Comparison of ENCODE assay signal across 8 cellular contexts in the genomic region with DNA sequence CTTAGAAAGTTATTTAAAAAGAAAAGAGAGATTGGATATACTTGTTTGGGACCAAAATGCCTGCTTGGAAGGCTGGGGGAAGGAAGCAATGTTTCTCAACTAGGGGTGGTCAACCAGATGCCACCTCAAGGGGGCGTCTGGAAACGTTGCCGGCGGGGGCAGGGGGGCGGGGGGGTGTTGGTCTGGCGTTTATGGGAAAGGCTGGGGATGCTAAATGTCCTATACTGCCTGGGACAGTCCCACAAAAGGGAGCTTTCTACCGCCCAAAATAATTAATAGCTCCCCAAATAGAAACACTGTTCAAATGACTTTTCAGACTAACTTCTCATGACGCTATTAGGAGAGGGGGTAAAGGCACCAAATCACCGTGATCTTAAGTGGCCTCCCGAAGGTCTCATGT. TPM values are rescaled to one million over a fixed set of nuclear protein-coding genes. Genes with fewer than 3 reads are reported as not detected.
A peak's percentile ranks its signal among the peaks of the same experiment; 100 is the strongest.
DNase-seq lines count a peak whose midpoint lies in the region; ATAC-seq and TF ChIP-seq lines count a peak whose summit lies in the region.

No MANE protein-coding gene starts in this region.

- intact Hi-C loops in colonic mucosa (cut with DNase I), result no loop called here

- peaks cover 15% of the 10 kb centered on the region for H3F3A ChIP-seq in MM.1S (ENCODE audit: insufficient read depth, low read length)

- H3K4me3 ChIP-seq in MM.1S (ENCODE audit: low read length) (no peak overlapping the region), colonic mucosa (no peak overlapping the region), retinal pigment epithelial cell (ENCODE audit: low read length) (no peak overlapping the region)

- peak overlapping the region; percentile 88; the same call in 1 of the 2 replicates for H3K4me2 ChIP-seq in MM.1S (ENCODE audit: low read depth, low read length)

- no peak for ATAC-seq in HG03432 (IDR thresholded peaks at IDR 0.05; ENCODE audit: unreplicated experiment)
- no peak for ATAC-seq in HG03175 (IDR thresholded peaks at IDR 0.05; ENCODE audit: unreplicated experiment)

- H3K27ac ChIP-seq in MM.1S (ENCODE audit: low read length) (no peak overlapping the region), colonic mucosa (no peak overlapping the region)

- H3K4me1 Mint-ChIP-seq in T-helper 1 cell treated with Interleukin-12 subunit alpha and Interleukin-12 subunit beta and Interleukin-4 antibody, amounts not matched to agents 30 μg/mL and 1 μg/mL, for 36 hours (ENCODE audit: low read depth), result peaks cover 55% of the 10 kb centered on the region

- H3K9me3 ChIP-seq in MM.1S (replicated peaks; ENCODE audit: insufficient read depth, low read length), result no peaks in the 10 kb centered on the region
- no peaks in the 10 kb centered on the region for H3K9me3 ChIP-seq in colonic mucosa

- TF ChIP-seq CTCF in MM.1S (IDR thresholded peaks at IDR 0.05; ENCODE audit: low read length), result peak; percentile 21
- TF ChIP-seq CTCF in colonic mucosa (IDR thresholded peaks at IDR 0.05), result peak; percentile 15
- TF ChIP-seq CTCF in retinal pigment epithelial cell (conservative IDR thresholded peaks at IDR 0.05; ENCODE audit: low read depth, low read length), result peak; percentile 46

- peaks cover 68% of the 10 kb centered on the region for H3K79me2 ChIP-seq in MM.1S (ENCODE audit: low read length)

- peak overlapping the region; percentile 41 for H3K27ac Mint-ChIP-seq in T-helper 1 cell treated with Interleukin-12 subunit alpha and Interleukin-12 subunit beta and Interleukin-4 antibody, amounts not matched to agents 30 μg/mL and 1 μg/mL, for 36 hours

- peaks cover 9% of the 10 kb centered on the region for H4K20me1 ChIP-seq in MM.1S (ENCODE audit: insufficient read depth, low read length)

- H3K27me3 ChIP-seq in MM.1S (replicated peaks; ENCODE audit: insufficient read depth, low read length), result no peaks in the 10 kb centered on the region
- H3K27me3 ChIP-seq in colonic mucosa, result no peaks in the 10 kb centered on the region

- no peaks in the 10 kb centered on the region for H3K9me2 ChIP-seq in MM.1S (replicated peaks; ENCODE audit: insufficient read depth, low read length)

- no peak overlapping the region for H3K9ac ChIP-seq in MM.1S (ENCODE audit: low read length)
- peak overlapping the region in 1 of 2 donors; percentile 16 for H3K9ac ChIP-seq in colonic mucosa (ENCODE audit: low read depth in 2 of 2, low read length in 2 of 2)

- H3K36me3 ChIP-seq in MM.1S (replicated peaks; ENCODE audit: insufficient read depth, low read length), result peaks cover 39% of the 10 kb centered on the region
- peaks cover 17% of the 10 kb centered on the region for H3K36me3 ChIP-seq in colonic mucosa

- H3K4me1 ChIP-seq in MM.1S (ENCODE audit: low read length), result peaks cover 34% of the 10 kb centered on the region
- H3K4me1 ChIP-seq in colonic mucosa, result peaks cover 43% of the 10 kb centered on the region

- H2AFZ ChIP-seq in MM.1S (ENCODE audit: low read length), result no peak overlapping the region

- H3K27me3 Mint-ChIP-seq in T-helper 1 cell treated with Interleukin-12 subunit alpha and Interleukin-12 subunit beta and Interleukin-4 antibody, amounts not matched to agents 30 μg/mL and 1 μg/mL, for 36 hours (ENCODE audit: low read depth), result peaks cover 6% of the 10 kb centered on the region

- no peaks in the 10 kb centered on the region for H3K9me3 Mint-ChIP-seq in T-helper 1 cell treated with Interleukin-12 subunit alpha and Interleukin-12 subunit beta and Interleukin-4 antibody, amounts not matched to agents 30 μg/mL and 1 μg/mL, for 36 hours

- peaks cover 48% of the 10 kb centered on the region for H3K36me3 Mint-ChIP-seq in T-helper 1 cell treated with Interleukin-12 subunit alpha and Interleukin-12 subunit beta and Interleukin-4 antibody, amounts not matched to agents 30 μg/mL and 1 μg/mL, for 36 hours (ENCODE audit: low read depth)

- peak overlapping the region; percentile 81 for H3K4me3 Mint-ChIP-seq in T-helper 1 cell treated with Interleukin-12 subunit alpha and Interleukin-12 subunit beta and Interleukin-4 antibody, amounts not matched to agents 30 μg/mL and 1 μg/mL, for 36 hours

- DNase-seq in T-helper 1 cell (no peak), MM.1S (no peak), colonic mucosa (no peak), retinal pigment epithelial cell (ENCODE audit: low read depth) (no peak), OCI-M2 (lab: John Stamatoyannopoulos, UW; ENCODE audit: unreplicated experiment) (no peak)

RNA-seq across cellular contexts. Expression of gene POLG, which starts 2.2 kb away (rescaled TPM):
- total RNA-seq in colonic mucosa, result 10 to 100 TPM; 70.8 to 86.8 TPM
